ENCODE assay signal across 16 cellular contexts in the genomic region with DNA sequence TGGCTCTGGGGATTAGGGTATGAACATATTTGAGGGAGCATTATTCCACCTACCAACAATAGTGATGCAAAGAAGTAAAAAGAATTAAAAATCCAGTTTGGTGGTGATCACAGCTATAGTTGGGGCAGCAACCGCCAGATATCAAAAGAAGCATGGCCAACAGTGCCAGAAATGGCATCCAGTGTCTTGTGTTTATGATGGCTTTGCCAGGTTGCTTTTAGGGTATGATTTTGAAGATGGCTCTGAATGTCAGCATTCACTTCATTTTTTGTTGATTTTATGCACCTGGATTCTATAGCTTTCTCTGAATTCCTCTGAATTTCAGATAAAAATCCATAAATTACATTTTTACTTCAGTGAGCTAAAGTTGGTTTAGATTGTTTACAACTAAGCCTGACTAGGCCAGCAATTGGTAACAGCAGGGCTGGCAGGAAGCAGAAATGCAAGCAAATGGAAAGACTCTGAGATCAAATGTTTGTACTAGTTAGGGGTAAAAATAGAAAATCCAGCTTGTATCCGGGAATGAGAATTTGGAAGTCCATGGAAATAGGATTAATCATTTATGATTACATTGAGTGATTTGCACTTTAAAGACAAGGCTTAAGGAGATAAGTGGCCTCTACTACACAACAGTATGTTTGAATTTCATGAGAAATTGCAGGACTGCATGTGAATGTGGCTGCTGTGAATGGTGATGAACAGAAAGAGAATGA. TPM values are rescaled to one million over a fixed set of nuclear protein-coding genes. Genes with fewer than 3 reads are reported as not detected.
A peak's percentile ranks its signal among the peaks of the same experiment; 100 is the strongest.
DNase-seq lines count a peak whose midpoint lies in the region; ATAC-seq and TF ChIP-seq lines count a peak whose summit lies in the region.
"Had no signal": no experiment of that assay in that cellular context is flagged by ENCODE, and none has a peak within 500 bp of the region (broad histone marks: within the 10 kb centered on the region; RNA-seq: fewer than 3 reads in every experiment).

No MANE protein-coding gene starts in this region.

- H4K20me1 ChIP-seq in GM23338 (replicated peaks; ENCODE audit: insufficient read depth) (no peaks in the 10 kb centered on the region), smooth muscle cell (ENCODE audit: low read depth) (peaks cover 20% of the 10 kb centered on the region)

- CTCF ChIA-PET in CD4-positive, alpha-beta memory T cell (lab: Charles Lee; ENCODE audit: partially characterized antibody), result no interaction called here

- intact Hi-C loops in CD4-positive, alpha-beta memory T cell (cut with micrococcal nuclease), result no loop called here

- peak overlapping the region; percentile 11 for H3K9ac ChIP-seq in smooth muscle cell (ENCODE audit: low read depth)

- H3K36me3 ChIP-seq in GM23338 (ENCODE audit: insufficient read depth) (no peaks in the 10 kb centered on the region), smooth muscle cell (ENCODE audit: low read depth) (peaks cover 28% of the 10 kb centered on the region)
- no peaks in the 10 kb centered on the region for H3K36me3 ChIP-seq in CD4-positive, alpha-beta memory T cell (ENCODE audit: insufficient read depth, low read length)
- H3K36me3 ChIP-seq: HAP-1, ovary had no signal

- H3K9me2 ChIP-seq in GM23338 (ENCODE audit: insufficient read depth), result no peaks in the 10 kb centered on the region

- H3F3A ChIP-seq in GM23338 (replicated peaks; ENCODE audit: low read depth), result no peaks in the 10 kb centered on the region
- H3F3A ChIP-seq in smooth muscle cell (ENCODE audit: low read depth), result peaks cover 80% of the 10 kb centered on the region

- ATAC-seq in GM23338, result no peak
- ATAC-seq: activated naive CD8-positive, alpha-beta T cell treated with anti-CD3 and anti-CD28 coated beads, Interleukin-2, amount 50 U/mL, for 24 hours had no signal

- TF ChIP-seq CTCF in GM23338 (conservative IDR thresholded peaks at IDR 0.05; ENCODE audit: low read depth in 2 of 2) (no peak), cardiac fibroblast (IDR thresholded peaks at IDR 0.05; ENCODE audit: low read depth, low read length) (no peak), smooth muscle cell (IDR thresholded peaks at IDR 0.05; ENCODE audit: borderline replicate concordance, insufficient read depth, poor library complexity, severe bottlenecking) (no peak)

- H3K4me1 ChIP-seq in GM23338 (ENCODE audit: insufficient read depth) (peaks cover 5% of the 10 kb centered on the region; the same call in 1 of the 2 replicates), smooth muscle cell (ENCODE audit: low read depth) (peaks cover 36% of the 10 kb centered on the region)
- no peaks in the 10 kb centered on the region for H3K4me1 ChIP-seq in CD4-positive, alpha-beta memory T cell (ENCODE audit: insufficient read depth, low read length)

- no peaks in the 10 kb centered on the region for H3K9me3 Mint-ChIP-seq in GM23338
- no peaks in the 10 kb centered on the region for H3K9me3 Mint-ChIP-seq in activated naive CD8-positive, alpha-beta T cell treated with anti-CD3 and anti-CD28 coated beads for 36 hours
- H3K9me3 Mint-ChIP-seq in CD4-positive, alpha-beta memory T cell, result no peaks in the 10 kb centered on the region
- H3K9me3 Mint-ChIP-seq: activated B cell treated with CpG ODN at 0.5 μM for 24 hours; activated naive CD8-positive, alpha-beta T cell treated with anti-CD3 and anti-CD28 coated beads, Interleukin-2, amount 50 U/mL, for 24 hours; CD4-positive, CD25-positive, alpha-beta regulatory T cell had no signal

- H3K27me3 ChIP-seq in GM23338 (ENCODE audit: insufficient read depth) (no peaks in the 10 kb centered on the region), smooth muscle cell (ENCODE audit: low read depth) (no peaks in the 10 kb centered on the region)
- H3K27me3 ChIP-seq in CD4-positive, alpha-beta memory T cell (ENCODE audit: insufficient read depth, low read length), result no peaks in the 10 kb centered on the region
- H3K27me3 ChIP-seq: ovary had no signal

- peaks cover 9% of the 10 kb centered on the region; the same call in 2 of the 3 replicates for H3K4me1 Mint-ChIP-seq in GM23338
- H3K4me1 Mint-ChIP-seq in activated naive CD8-positive, alpha-beta T cell treated with anti-CD3 and anti-CD28 coated beads for 36 hours, result no peaks in the 10 kb centered on the region
- peaks cover 0 to 3% (median 1%) of the 10 kb centered on the region in 4 donors for H3K4me1 Mint-ChIP-seq in CD4-positive, alpha-beta memory T cell
- H3K4me1 Mint-ChIP-seq: activated B cell treated with CpG ODN at 0.5 μM for 24 hours; activated naive CD8-positive, alpha-beta T cell treated with anti-CD3 and anti-CD28 coated beads, Interleukin-2, amount 50 U/mL, for 24 hours; CD4-positive, CD25-positive, alpha-beta regulatory T cell had no signal

- no peak overlapping the region for H3K4me2 ChIP-seq in GM23338
- H3K4me2 ChIP-seq in smooth muscle cell, result peak overlapping the region; percentile 36

- no peak overlapping the region for H3K27ac Mint-ChIP-seq in GM23338
- H3K27ac Mint-ChIP-seq in activated naive CD8-positive, alpha-beta T cell treated with anti-CD3 and anti-CD28 coated beads for 36 hours, result no peak overlapping the region
- no peak overlapping the region for H3K27ac Mint-ChIP-seq in CD4-positive, alpha-beta memory T cell
- H3K27ac Mint-ChIP-seq: activated B cell treated with CpG ODN at 0.5 μM for 24 hours; activated naive CD8-positive, alpha-beta T cell treated with anti-CD3 and anti-CD28 coated beads, Interleukin-2, amount 50 U/mL, for 24 hours had no signal

- H3K36me3 Mint-ChIP-seq in GM23338 (ENCODE audit: low read depth), result no peaks in the 10 kb centered on the region
- no peaks in the 10 kb centered on the region for H3K36me3 Mint-ChIP-seq in activated naive CD8-positive, alpha-beta T cell treated with anti-CD3 and anti-CD28 coated beads for 36 hours
- H3K36me3 Mint-ChIP-seq in CD4-positive, alpha-beta memory T cell, result no peaks in the 10 kb centered on the region
- H3K36me3 Mint-ChIP-seq: CD4-positive, CD25-positive, alpha-beta regulatory T cell had no signal

- POLR2A ChIA-PET in CD4-positive, alpha-beta memory T cell (lab: Charles Lee; ENCODE audit: partially characterized antibody), result interaction anchor here (0.5 kb wide), 1 partner anchor 76 kb away, joined by 3 read pairs; no protein-coding TSS in a partner anchor

- no peaks in the 10 kb centered on the region for H3K27me3 Mint-ChIP-seq in GM23338 (ENCODE audit: insufficient read depth, low read depth, poor library complexity)
- H3K27me3 Mint-ChIP-seq in activated naive CD8-positive, alpha-beta T cell treated with anti-CD3 and anti-CD28 coated beads for 36 hours, result no peaks in the 10 kb centered on the region
- H3K27me3 Mint-ChIP-seq in CD4-positive, alpha-beta memory T cell, result peaks cover 0 to 2% of the 10 kb centered on the region in 2 donors
- H3K27me3 Mint-ChIP-seq: activated B cell treated with CpG ODN at 0.5 μM for 24 hours; CD4-positive, CD25-positive, alpha-beta regulatory T cell had no signal

- DNase-seq in GM23338 (ENCODE audit: low spot score), result no peak
- peak; percentile 55 to 65 for DNase-seq in cardiac fibroblast (ENCODE audit: low read depth in 2 of 2)
- peak; percentile 13 for DNase-seq in kidney glomerular epithelial cell (lab: John Stamatoyannopoulos, UW)
- DNase-seq in smooth muscle cell (lab: John Stamatoyannopoulos, UW; ENCODE audit: unreplicated experiment), result no peak
- no peak for DNase-seq in activated effector memory CD4-positive, alpha-beta T cell treated with Interleukin-2 at 50 U/mL for 16 hours
- DNase-seq in activated naive CD8-positive, alpha-beta T cell treated with anti-CD3 and anti-CD28 coated beads for 36 hours, result no peak
- no peak for DNase-seq in SK-N-DZ (ENCODE audit: low spot score)
- no peak for DNase-seq in CD4-positive, alpha-beta memory T cell
- DNase-seq: activated B cell treated with CpG ODN at 0.5 μM for 24 hours; activated naive CD8-positive, alpha-beta T cell treated with anti-CD3 and anti-CD28 coated beads, Interleukin-2, amount 50 U/mL, for 24 hours; CD4-positive, CD25-positive, alpha-beta regulatory T cell; effector CD4-positive, alpha-beta T cell; GF-D8; ovary had no signal

- no peaks in the 10 kb centered on the region for H3K79me2 ChIP-seq in GM23338 (replicated peaks; ENCODE audit: insufficient read depth)
- H3K79me2 ChIP-seq in smooth muscle cell (ENCODE audit: low read depth), result no peaks in the 10 kb centered on the region

- H2AFZ ChIP-seq in GM23338 (peak overlapping the region; percentile 5; the same call in 1 of the 2 replicates), smooth muscle cell (ENCODE audit: low read depth) (no peak overlapping the region)

- H3K4me3 Mint-ChIP-seq in GM23338, result no peak overlapping the region
- no peak overlapping the region for H3K4me3 Mint-ChIP-seq in activated naive CD8-positive, alpha-beta T cell treated with anti-CD3 and anti-CD28 coated beads for 36 hours
- H3K4me3 Mint-ChIP-seq in CD4-positive, alpha-beta memory T cell, result no peak overlapping the region
- H3K4me3 Mint-ChIP-seq: activated B cell treated with CpG ODN at 0.5 μM for 24 hours; activated naive CD8-positive, alpha-beta T cell treated with anti-CD3 and anti-CD28 coated beads, Interleukin-2, amount 50 U/mL, for 24 hours; CD4-positive, CD25-positive, alpha-beta regulatory T cell had no signal

- H3K27ac ChIP-seq in GM23338 (ENCODE audit: low read depth), result no peak overlapping the region
- H3K27ac ChIP-seq in smooth muscle cell (ENCODE audit: low read depth), result peak overlapping the region; percentile 99
- no peak overlapping the region for H3K27ac ChIP-seq in CD4-positive, alpha-beta memory T cell (ENCODE audit: low read depth, low read length)

- WGBS in smooth muscle cell (ENCODE audit: low lambda C conversion rate), result 33% methylated on average over 2 of the region's 2 CpGs

- no peaks in the 10 kb centered on the region for H3K9me3 ChIP-seq in smooth muscle cell (replicated peaks; ENCODE audit: low read depth)
- H3K9me3 ChIP-seq in CD4-positive, alpha-beta memory T cell (ENCODE audit: control insufficient read depth in 1 of 2, low read length in 2 of 2), result no peaks in the 10 kb centered on the region
- H3K9me3 ChIP-seq: HAP-1, ovary had no signal

- no peak overlapping the region for H3K4me3 ChIP-seq in GM23338
- H3K4me3 ChIP-seq in cardiac fibroblast (replicated peaks in 1 of 2; ENCODE audit: low read depth in 2 of 2, low read length in 2 of 2), result no peak overlapping the region
- H3K4me3 ChIP-seq in smooth muscle cell, result no peak overlapping the region
- no peak overlapping the region for H3K4me3 ChIP-seq in CD4-positive, alpha-beta memory T cell (ENCODE audit: low read length in 2 of 2)
- H3K4me3 ChIP-seq: HAP-1, ovary had no signal

TF ChIP-seq in GM23338, 12 proteins besides CTCF, POLR2A, EP300 and RAD21 (continues in another document):
- TF ChIP-seq EZH2phosphoT487 (IDR thresholded peaks at IDR 0.05; ENCODE audit: unreplicated experiment) (no peak), NANOG (IDR thresholded peaks at IDR 0.05; ENCODE audit: borderline replicate concordance) (no peak)

RNA-seq across cellular contexts. Expression of gene COL3A1, which starts 40.4 kb away (rescaled TPM):
- 0.17 TPM in 1 of 2 replicates, not detected in the other for total RNA-seq in GM23338 (2014; rRNA removed; shearing (Covaris generic))
- polyA plus RNA-seq in GM23338 (2016; fragmentation: Nextera tagmentation; extraction: Ambion mirVana) (0.31 TPM in 2 replicates), smooth muscle cell (9,077 and 11,807 TPM in 2 replicates)
- total RNA-seq in smooth muscle cell, result 10,359 and 12,824 TPM in 2 replicates
- not detected for total RNA-seq in activated naive CD8-positive, alpha-beta T cell treated with anti-CD3 and anti-CD28 coated beads for 36 hours
- polyA plus RNA-seq in SK-N-DZ (2014; cell fraction: cytosol; rRNA removed), result 9.8 and 11.2 TPM in 2 replicates
- 177 and 192 TPM in 2 replicates for polyA plus RNA-seq in SK-N-DZ (2014; cell fraction: nucleus; rRNA removed)
- not detected for total RNA-seq in CD4-positive, alpha-beta memory T cell
- not detected for polyA plus RNA-seq in CD4-positive, alpha-beta memory T cell
- total RNA-seq: activated B cell treated with CpG ODN at 0.5 μM for 24 hours; CD4-positive, CD25-positive, alpha-beta regulatory T cell; MCF 10A had no signal
- polyA plus RNA-seq: CD4-positive, CD25-positive, alpha-beta regulatory T cell had no signal

Comparison
In these comparisons a context has a peak if more than half of its experiments do, and no peak if none do; other contexts are left out.
1. DNase-seq: peak in cardiac fibroblast (2 of 2) and kidney glomerular epithelial cell (single experiment); none in GM23338 (single experiment), smooth muscle cell (single experiment), activated effector memory CD4-positive, alpha-beta T cell treated with Interleukin-2 at 50 U/mL for 16 hours (single experiment), activated naive CD8-positive, alpha-beta T cell treated with anti-CD3 and anti-CD28 coated beads for 36 hours (single experiment), SK-N-DZ (single experiment) and CD4-positive, alpha-beta memory T cell (0 of 5).
2. RNA of gene COL3A1, which starts 40.4 kb away (total RNA-seq): 10,359 to 12,824 TPM in smooth muscle cell; 0.17 TPM in GM23338, not detected in activated naive CD8-positive, alpha-beta T cell treated with anti-CD3 and anti-CD28 coated beads for 36 hours and not detected in CD4-positive, alpha-beta memory T cell; every median in the first group is over 1,000 times any median in the second.